ENCODE assay signal across 1 cellular context in the genomic region with DNA sequence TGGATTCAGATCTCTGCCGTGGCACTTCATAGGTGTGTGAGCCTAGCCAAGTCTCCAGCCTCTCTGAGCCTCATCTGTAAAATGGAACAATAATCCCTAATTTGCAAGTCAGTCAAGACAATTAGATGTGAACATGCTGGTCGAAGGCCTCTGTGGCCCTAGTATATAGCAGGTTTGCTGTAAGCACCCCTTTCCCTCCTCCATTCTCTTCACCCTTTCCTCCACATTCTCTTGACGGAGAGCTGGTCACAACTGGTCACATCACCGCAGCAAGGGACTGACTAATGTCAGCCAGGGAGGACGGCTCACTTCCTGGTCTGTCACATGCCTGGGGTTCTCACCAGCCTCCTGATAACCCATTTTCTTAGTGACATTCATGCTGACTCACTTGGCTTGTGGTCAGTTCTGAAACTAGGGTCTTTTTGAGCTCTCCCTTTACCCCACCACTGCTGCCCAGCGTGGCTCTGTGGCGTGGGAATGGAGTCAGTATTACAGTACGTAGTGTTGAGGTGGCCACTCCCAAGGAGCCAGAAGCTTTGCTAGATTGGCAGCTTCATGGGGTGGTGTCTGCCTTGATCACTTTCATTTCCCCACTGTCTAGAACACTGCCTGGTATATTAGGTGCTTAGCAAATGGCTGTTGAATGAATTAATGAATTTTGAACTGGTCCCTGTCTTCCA.
A peak's percentile ranks its signal among the peaks of the same experiment; 100 is the strongest.
TF ChIP-seq lines count a peak whose summit lies in the region.

No MANE protein-coding gene starts in this region.

TF ChIP-seq in GM12878, 131 proteins besides CTCF, POLR2A, EP300 and RAD21 (continued from another document and continues in another):
- TF ChIP-seq, protein P1, sequence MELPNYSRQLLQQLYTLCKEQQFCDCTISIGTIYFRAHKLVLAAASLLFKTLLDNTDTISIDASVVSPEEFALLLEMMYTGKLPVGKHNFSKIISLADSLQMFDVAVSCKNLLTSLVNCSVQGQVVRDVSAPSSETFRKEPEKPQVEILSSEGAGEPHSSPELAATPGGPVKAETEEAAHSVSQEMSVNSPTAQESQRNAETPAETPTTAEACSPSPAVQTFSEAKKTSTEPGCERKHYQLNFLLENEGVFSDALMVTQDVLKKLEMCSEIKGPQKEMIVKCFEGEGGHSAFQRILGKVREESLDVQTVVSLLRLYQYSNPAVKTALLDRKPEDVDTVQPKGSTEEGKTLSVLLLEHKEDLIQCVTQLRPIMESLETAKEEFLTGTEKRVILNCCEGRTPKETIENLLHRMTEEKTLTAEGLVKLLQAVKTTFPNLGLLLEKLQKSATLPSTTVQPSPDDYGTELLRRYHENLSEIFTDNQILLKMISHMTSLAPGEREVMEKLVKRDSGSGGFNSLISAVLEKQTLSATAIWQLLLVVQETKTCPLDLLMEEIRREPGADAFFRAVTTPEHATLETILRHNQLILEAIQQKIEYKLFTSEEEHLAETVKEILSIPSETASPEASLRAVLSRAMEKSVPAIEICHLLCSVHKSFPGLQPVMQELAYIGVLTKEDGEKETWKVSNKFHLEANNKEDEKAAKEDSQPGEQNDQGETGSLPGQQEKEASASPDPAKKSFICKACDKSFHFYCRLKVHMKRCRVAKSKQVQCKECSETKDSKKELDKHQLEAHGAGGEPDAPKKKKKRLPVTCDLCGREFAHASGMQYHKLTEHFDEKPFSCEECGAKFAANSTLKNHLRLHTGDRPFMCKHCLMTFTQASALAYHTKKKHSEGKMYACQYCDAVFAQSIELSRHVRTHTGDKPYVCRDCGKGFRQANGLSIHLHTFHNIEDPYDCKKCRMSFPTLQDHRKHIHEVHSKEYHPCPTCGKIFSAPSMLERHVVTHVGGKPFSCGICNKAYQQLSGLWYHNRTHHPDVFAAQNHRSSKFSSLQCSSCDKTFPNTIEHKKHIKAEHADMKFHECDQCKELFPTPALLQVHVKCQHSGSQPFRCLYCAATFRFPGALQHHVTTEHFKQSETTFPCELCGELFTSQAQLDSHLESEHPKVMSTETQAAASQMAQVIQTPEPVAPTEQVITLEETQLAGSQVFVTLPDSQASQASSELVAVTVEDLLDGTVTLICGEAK (IDR thresholded peaks at IDR 0.05; ENCODE audit: borderline replicate concordance): no peak
- TF ChIP-seq, protein P2, sequence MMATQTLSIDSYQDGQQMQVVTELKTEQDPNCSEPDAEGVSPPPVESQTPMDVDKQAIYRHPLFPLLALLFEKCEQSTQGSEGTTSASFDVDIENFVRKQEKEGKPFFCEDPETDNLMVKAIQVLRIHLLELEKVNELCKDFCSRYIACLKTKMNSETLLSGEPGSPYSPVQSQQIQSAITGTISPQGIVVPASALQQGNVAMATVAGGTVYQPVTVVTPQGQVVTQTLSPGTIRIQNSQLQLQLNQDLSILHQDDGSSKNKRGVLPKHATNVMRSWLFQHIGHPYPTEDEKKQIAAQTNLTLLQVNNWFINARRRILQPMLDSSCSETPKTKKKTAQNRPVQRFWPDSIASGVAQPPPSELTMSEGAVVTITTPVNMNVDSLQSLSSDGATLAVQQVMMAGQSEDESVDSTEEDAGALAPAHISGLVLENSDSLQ (IDR thresholded peaks at IDR 0.05): peak; percentile 88
- TF ChIP-seq NBN (IDR thresholded peaks at IDR 0.05) (0 out of 2 replicates have a peak, but pooled peaks have one; percentile 45), STAT3 (IDR thresholded peaks at IDR 0.05; ENCODE audit: low read depth, low read length) (no peak), RCOR1 (conservative IDR thresholded peaks at IDR 0.05; ENCODE audit: low read depth, low read length) (no peak), MYC (IDR thresholded peaks at IDR 0.05; ENCODE audit: insufficient read depth, insufficient read length, insufficient replicate concordance, low read length, severe bottlenecking) (no peak), POU2F2 (IDR thresholded peaks at IDR 0.05; ENCODE audit: borderline replicate concordance, low read depth, low read length) (no peak), CHD1 (IDR thresholded peaks at IDR 0.05; ENCODE audit: low read depth, low read length) (no peak), YBX1 (IDR thresholded peaks at IDR 0.05) (no peak), PML (IDR thresholded peaks at IDR 0.05; ENCODE audit: low read length) (no peak), PAX5 (IDR thresholded peaks at IDR 0.05; ENCODE audit: borderline replicate concordance, low read depth, low read length) (peak; percentile 54; the same call in 1 of the 2 replicates), CREM (IDR thresholded peaks at IDR 0.05; ENCODE audit: low read depth) (peak; percentile 33; the same call in 1 of the 2 replicates), SMAD1 (IDR thresholded peaks at IDR 0.05; ENCODE audit: low read depth, partially characterized antibody) (no peak), JUNB (IDR thresholded peaks at IDR 0.05) (peak; percentile 41), IKZF1 (conservative IDR thresholded peaks at IDR 0.05) (0 out of 2 replicates have a peak, but pooled peaks have one; percentile 33), TBL1XR1 (IDR thresholded peaks at IDR 0.05; ENCODE audit: low read depth, low read length) (no peak), HCFC1 (IDR thresholded peaks at IDR 0.05; ENCODE audit: low read length) (no peak), NFIC (IDR thresholded peaks at IDR 0.05; ENCODE audit: low read depth, low read length) (peak; percentile 48; the same call in 1 of the 2 replicates), WRNIP1 (IDR thresholded peaks at IDR 0.05; ENCODE audit: borderline replicate concordance, low read depth, low read length) (no peak), RBBP5 (conservative IDR thresholded peaks at IDR 0.05) (no peak), SPI1 (IDR thresholded peaks at IDR 0.05; ENCODE audit: borderline replicate concordance, insufficient read depth, low read depth, low read length) (peak; percentile 30; the same call in 1 of the 2 replicates), LARP7 (IDR thresholded peaks at IDR 0.05) (no peak), IKZF2 (IDR thresholded peaks at IDR 0.05) (peak; percentile 40 to 63), FOS (IDR thresholded peaks at IDR 0.05; ENCODE audit: borderline replicate concordance, extremely low read depth, insufficient read length) (no peak)
- TF ChIP-seq, protein P3, sequence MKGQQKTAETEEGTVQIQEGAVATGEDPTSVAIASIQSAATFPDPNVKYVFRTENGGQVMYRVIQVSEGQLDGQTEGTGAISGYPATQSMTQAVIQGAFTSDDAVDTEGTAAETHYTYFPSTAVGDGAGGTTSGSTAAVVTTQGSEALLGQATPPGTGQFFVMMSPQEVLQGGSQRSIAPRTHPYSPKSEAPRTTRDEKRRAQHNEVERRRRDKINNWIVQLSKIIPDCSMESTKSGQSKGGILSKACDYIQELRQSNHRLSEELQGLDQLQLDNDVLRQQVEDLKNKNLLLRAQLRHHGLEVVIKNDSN (IDR thresholded peaks at IDR 0.05; ENCODE audit: borderline replicate concordance, extremely low read length, insufficient read depth, low read depth, low read length): peak; percentile 62
- TF ChIP-seq, protein P4, sequence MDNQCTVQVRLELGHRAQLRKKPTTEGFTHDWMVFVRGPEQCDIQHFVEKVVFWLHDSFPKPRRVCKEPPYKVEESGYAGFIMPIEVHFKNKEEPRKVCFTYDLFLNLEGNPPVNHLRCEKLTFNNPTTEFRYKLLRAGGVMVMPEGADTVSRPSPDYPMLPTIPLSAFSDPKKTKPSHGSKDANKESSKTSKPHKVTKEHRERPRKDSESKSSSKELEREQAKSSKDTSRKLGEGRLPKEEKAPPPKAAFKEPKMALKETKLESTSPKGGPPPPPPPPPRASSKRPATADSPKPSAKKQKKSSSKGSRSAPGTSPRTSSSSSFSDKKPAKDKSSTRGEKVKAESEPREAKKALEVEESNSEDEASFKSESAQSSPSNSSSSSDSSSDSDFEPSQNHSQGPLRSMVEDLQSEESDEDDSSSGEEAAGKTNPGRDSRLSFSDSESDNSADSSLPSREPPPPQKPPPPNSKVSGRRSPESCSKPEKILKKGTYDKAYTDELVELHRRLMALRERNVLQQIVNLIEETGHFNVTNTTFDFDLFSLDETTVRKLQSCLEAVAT (IDR thresholded peaks at IDR 0.05): peak; percentile 35; the same call in 1 of the 2 replicates
- TF ChIP-seq, protein P5, sequence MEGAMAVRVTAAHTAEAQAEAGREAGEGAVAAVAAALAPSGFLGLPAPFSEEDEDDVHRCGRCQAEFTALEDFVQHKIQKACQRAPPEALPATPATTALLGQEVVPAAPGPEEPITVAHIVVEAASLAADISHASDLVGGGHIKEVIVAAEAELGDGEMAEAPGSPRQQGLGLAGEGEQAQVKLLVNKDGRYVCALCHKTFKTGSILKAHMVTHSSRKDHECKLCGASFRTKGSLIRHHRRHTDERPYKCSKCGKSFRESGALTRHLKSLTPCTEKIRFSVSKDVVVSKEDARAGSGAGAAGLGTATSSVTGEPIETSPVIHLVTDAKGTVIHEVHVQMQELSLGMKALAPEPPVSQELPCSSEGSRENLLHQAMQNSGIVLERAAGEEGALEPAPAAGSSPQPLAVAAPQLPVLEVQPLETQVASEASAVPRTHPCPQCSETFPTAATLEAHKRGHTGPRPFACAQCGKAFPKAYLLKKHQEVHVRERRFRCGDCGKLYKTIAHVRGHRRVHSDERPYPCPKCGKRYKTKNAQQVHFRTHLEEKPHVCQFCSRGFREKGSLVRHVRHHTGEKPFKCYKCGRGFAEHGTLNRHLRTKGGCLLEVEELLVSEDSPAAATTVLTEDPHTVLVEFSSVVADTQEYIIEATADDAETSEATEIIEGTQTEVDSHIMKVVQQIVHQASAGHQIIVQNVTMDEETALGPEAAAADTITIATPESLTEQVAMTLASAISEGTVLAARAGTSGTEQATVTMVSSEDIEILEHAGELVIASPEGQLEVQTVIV (IDR thresholded peaks at IDR 0.05; ENCODE audit: borderline replicate concordance, partially characterized antibody): no peak
- TF ChIP-seq, protein P6, sequence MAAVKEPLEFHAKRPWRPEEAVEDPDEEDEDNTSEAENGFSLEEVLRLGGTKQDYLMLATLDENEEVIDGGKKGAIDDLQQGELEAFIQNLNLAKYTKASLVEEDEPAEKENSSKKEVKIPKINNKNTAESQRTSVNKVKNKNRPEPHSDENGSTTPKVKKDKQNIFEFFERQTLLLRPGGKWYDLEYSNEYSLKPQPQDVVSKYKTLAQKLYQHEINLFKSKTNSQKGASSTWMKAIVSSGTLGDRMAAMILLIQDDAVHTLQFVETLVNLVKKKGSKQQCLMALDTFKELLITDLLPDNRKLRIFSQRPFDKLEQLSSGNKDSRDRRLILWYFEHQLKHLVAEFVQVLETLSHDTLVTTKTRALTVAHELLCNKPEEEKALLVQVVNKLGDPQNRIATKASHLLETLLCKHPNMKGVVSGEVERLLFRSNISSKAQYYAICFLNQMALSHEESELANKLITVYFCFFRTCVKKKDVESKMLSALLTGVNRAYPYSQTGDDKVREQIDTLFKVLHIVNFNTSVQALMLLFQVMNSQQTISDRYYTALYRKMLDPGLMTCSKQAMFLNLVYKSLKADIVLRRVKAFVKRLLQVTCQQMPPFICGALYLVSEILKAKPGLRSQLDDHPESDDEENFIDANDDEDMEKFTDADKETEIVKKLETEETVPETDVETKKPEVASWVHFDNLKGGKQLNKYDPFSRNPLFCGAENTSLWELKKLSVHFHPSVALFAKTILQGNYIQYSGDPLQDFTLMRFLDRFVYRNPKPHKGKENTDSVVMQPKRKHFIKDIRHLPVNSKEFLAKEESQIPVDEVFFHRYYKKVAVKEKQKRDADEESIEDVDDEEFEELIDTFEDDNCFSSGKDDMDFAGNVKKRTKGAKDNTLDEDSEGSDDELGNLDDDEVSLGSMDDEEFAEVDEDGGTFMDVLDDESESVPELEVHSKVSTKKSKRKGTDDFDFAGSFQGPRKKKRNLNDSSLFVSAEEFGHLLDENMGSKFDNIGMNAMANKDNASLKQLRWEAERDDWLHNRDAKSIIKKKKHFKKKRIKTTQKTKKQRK (IDR thresholded peaks at IDR 0.05; ENCODE audit: low read depth, low read length): no peak
- TF ChIP-seq, protein P7, sequence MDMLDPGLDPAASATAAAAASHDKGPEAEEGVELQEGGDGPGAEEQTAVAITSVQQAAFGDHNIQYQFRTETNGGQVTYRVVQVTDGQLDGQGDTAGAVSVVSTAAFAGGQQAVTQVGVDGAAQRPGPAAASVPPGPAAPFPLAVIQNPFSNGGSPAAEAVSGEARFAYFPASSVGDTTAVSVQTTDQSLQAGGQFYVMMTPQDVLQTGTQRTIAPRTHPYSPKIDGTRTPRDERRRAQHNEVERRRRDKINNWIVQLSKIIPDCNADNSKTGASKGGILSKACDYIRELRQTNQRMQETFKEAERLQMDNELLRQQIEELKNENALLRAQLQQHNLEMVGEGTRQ (IDR thresholded peaks at IDR 0.05; ENCODE audit: borderline replicate concordance, low read depth, low read length): peak; percentile 25; the same call in 1 of the 2 replicates
- TF ChIP-seq, protein P8, sequence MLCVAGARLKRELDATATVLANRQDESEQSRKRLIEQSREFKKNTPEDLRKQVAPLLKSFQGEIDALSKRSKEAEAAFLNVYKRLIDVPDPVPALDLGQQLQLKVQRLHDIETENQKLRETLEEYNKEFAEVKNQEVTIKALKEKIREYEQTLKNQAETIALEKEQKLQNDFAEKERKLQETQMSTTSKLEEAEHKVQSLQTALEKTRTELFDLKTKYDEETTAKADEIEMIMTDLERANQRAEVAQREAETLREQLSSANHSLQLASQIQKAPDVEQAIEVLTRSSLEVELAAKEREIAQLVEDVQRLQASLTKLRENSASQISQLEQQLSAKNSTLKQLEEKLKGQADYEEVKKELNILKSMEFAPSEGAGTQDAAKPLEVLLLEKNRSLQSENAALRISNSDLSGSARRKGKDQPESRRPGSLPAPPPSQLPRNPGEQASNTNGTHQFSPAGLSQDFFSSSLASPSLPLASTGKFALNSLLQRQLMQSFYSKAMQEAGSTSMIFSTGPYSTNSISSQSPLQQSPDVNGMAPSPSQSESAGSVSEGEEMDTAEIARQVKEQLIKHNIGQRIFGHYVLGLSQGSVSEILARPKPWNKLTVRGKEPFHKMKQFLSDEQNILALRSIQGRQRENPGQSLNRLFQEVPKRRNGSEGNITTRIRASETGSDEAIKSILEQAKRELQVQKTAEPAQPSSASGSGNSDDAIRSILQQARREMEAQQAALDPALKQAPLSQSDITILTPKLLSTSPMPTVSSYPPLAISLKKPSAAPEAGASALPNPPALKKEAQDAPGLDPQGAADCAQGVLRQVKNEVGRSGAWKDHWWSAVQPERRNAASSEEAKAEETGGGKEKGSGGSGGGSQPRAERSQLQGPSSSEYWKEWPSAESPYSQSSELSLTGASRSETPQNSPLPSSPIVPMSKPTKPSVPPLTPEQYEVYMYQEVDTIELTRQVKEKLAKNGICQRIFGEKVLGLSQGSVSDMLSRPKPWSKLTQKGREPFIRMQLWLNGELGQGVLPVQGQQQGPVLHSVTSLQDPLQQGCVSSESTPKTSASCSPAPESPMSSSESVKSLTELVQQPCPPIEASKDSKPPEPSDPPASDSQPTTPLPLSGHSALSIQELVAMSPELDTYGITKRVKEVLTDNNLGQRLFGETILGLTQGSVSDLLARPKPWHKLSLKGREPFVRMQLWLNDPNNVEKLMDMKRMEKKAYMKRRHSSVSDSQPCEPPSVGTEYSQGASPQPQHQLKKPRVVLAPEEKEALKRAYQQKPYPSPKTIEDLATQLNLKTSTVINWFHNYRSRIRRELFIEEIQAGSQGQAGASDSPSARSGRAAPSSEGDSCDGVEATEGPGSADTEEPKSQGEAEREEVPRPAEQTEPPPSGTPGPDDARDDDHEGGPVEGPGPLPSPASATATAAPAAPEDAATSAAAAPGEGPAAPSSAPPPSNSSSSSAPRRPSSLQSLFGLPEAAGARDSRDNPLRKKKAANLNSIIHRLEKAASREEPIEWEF (IDR thresholded peaks at IDR 0.05; ENCODE audit: insufficient replicate concordance, low read depth, low read length): no peak
